10 cellular contexts compared by ENCODE assay signal in the genomic region with DNA sequence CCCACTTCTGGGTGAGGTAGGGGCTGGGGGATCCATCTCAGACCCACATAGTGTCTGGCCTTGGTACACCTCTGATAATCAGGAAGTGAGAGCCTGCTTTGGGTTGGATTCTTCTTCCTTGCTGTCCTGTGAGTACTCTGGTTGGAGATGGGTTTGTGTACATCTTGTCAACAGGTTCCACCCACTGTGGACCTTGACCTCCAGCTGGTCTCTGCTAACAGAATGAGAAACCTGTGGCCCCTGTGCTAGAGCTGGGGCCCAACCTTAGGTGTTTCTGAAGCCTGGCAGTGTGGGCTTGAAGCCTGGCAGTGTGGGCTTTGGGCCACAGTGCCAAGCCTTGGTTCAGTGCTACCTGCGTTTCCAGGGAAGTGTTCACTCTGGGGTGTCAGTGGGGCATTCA. TPM values are rescaled to one million over a fixed set of nuclear protein-coding genes. Genes with fewer than 3 reads are reported as not detected.
DNase-seq lines count a peak whose midpoint lies in the region; ATAC-seq, FAIRE-seq and TF ChIP-seq lines count a peak whose summit lies in the region.
"Had no signal": no experiment of that assay in that cellular context is flagged by ENCODE, and none has a peak within 500 bp of the region (broad histone marks: within the 10 kb centered on the region; RNA-seq: fewer than 3 reads in every experiment).

No MANE protein-coding gene starts in this region.

- peak overlapping the region; percentile 92 for H3K27ac ChIP-seq in RWPE1

- TF ChIP-seq CTCF in RWPE1 (conservative IDR thresholded peaks at IDR 0.05; ENCODE audit: low read depth) (no peak), epithelial cell of proximal tubule (conservative IDR thresholded peaks at IDR 0.05; ENCODE audit: low read depth, low read length) (no peak), GM13977 (IDR thresholded peaks at IDR 0.05; ENCODE audit: extremely low read depth, insufficient read depth, missing control alignments) (no peak)

- in situ Hi-C loops in GM13977 (cut with MboI; ENCODE audit: low pct_unique_long_range_greater_than_20kb, low sequenced_read_pairs, unreplicated experiment): no loop called here

- H3K4me3 ChIP-seq in epithelial cell of proximal tubule (ENCODE audit: low read depth, low read length): peak overlapping the region; percentile 2

- ATAC-seq in HG02763 (IDR thresholded peaks at IDR 0.05; ENCODE audit: unreplicated experiment): no peak

- FAIRE-seq in GM19239 (lab: Jason Lieb, UNC): peak; percentile 80

- CTCF ChIA-PET in RWPE1 (lab: Yijun Ruan, JAX): no interaction called here

- DNase-seq in GM19239 (ENCODE audit: insufficient read length, low spot score): no peak
- no peak for DNase-seq in RWPE1 (ENCODE audit: low spot score)
- no peak for DNase-seq in epithelial cell of proximal tubule (ENCODE audit: low read depth)
- DNase-seq in renal cortical epithelial cell (ENCODE audit: low read depth): peak; percentile 38
- DNase-seq in GM13977 (ENCODE audit: low spot score): no peak
- no peak for DNase-seq in putamen (ENCODE audit: low spot score)
- DNase-seq: NCI-H1105 treated with DMSO at 0.1 percent for 48 hours had no signal

- POLR2A ChIA-PET in RWPE1 (lab: Yijun Ruan, JAX; ENCODE audit: low non-redundant PET): interaction anchor here (0.6 kb wide), 1 partner anchor 39 kb away, joined by 3 read pairs; no protein-coding TSS in a partner anchor

RNA-seq across cellular contexts. Expression of a gene that starts 2.6 kb away (rescaled TPM):
- total RNA-seq in epithelial cell of proximal tubule (5.7 and 14.2 TPM in 2 replicates), renal cortical epithelial cell (19.3 and 21.2 TPM in 2 replicates)

RNA-seq across cellular contexts. Expression of a gene that starts 20.3 kb away (rescaled TPM):
- 28.1 and 40.1 TPM in 2 replicates for total RNA-seq in epithelial cell of proximal tubule
- total RNA-seq in renal cortical epithelial cell: 29.5 and 59.7 TPM in 2 replicates

RNA-seq across cellular contexts. Expression of a gene that starts 27.3 kb away (rescaled TPM):
- not detected in 2 replicates for total RNA-seq in epithelial cell of proximal tubule
- total RNA-seq in renal cortical epithelial cell: not detected in 2 replicates
- total RNA-seq: posterior vena cava, RPMI7951 had no signal

RNA-seq across cellular contexts. Expression of a gene that starts 28.1 kb away (rescaled TPM):
- 18.5 and 24.7 TPM in 2 replicates for total RNA-seq in epithelial cell of proximal tubule
- total RNA-seq in renal cortical epithelial cell: 22.9 and 31.3 TPM in 2 replicates

RNA-seq across cellular contexts. Expression of a gene that starts 31.2 kb away (rescaled TPM):
- total RNA-seq in epithelial cell of proximal tubule: 5.5 and 7.2 TPM in 2 replicates
- total RNA-seq in renal cortical epithelial cell: 8.2 and 22.4 TPM in 2 replicates
